ENCODE assay signal across 19 cellular contexts in the genomic region with DNA sequence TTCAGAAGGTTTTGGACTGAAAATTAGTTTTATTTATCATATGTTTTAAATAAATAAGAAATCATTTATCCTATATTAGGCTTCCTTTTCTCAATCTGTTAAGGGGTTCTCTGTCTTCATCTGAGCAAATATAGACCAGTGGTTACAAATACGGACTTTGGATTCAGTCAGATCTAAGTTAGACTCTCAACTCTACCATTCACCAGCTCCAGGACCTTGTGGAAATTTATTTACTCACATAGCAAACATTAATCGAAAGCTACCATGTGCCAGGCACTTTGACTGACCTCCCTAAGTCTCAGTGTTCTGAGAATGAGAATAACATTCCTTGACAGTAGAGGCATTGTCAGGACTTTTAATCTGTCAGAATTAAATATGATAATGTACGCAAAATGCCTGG. TPM values are rescaled to one million over a fixed set of nuclear protein-coding genes. Genes with fewer than 3 reads are reported as not detected.
DNase-seq lines count a peak whose midpoint lies in the region; ATAC-seq and TF ChIP-seq lines count a peak whose summit lies in the region.
"Had no signal": no experiment of that assay in that cellular context is flagged by ENCODE, and none has a peak within 500 bp of the region (broad histone marks: within the 10 kb centered on the region; RNA-seq: fewer than 3 reads in every experiment).

No MANE protein-coding gene starts in this region.

- H3K9ac ChIP-seq in BLaER1 treated with 17β-estradiol and CSF1 and Interleukin-3, amounts not matched to agents 10 nM and 100 nM = no peak overlapping the region
- H3K9ac ChIP-seq in liver (ENCODE audit: low read depth in 1 of 2, low read length in 2 of 2) = no peak overlapping the region

- peak overlapping the region in 8 of 11 experiments; percentile 26 to 86 (median 70); a peak in 15 of 22 replicates for H3K4me2 ChIP-seq in BLaER1 treated with 17β-estradiol and CSF1 and Interleukin-3, amounts not matched to agents 10 nM and 100 nM
- H3K4me2 ChIP-seq in hepatocyte = peak overlapping the region; percentile 5
- H3K4me2 ChIP-seq: GM23338 had no signal

- no peaks in the 10 kb centered on the region for H3K4me1 Mint-ChIP-seq in activated T-helper 17 cell treated with anti-CD3 and anti-CD28 coated beads, Interleukin-2, amount 50 U/mL, for 72 hours
- H3K4me1 Mint-ChIP-seq: GM23338 had no signal

- H3K9me3 Mint-ChIP-seq in activated T-helper 17 cell treated with anti-CD3 and anti-CD28 coated beads, Interleukin-2, amount 50 U/mL, for 72 hours = no peaks in the 10 kb centered on the region
- H3K9me3 Mint-ChIP-seq: GM23338 had no signal

- no peaks in the 10 kb centered on the region for H3K9me2 ChIP-seq in hepatocyte (replicated peaks; ENCODE audit: insufficient read depth)

- H4K20me1 ChIP-seq in BLaER1 treated with 17β-estradiol and CSF1 and Interleukin-3, amounts not matched to agents 10 nM and 100 nM = no peaks in the 10 kb centered on the region
- no peaks in the 10 kb centered on the region for H4K20me1 ChIP-seq in hepatocyte (ENCODE audit: insufficient read depth, poor library complexity, severe bottlenecking)

- 66% methylated on average over 3 of the region's 3 CpGs for WGBS in hepatocyte (ENCODE audit: low lambda C conversion rate, missing lambda C conversion rate)
- WGBS in liver = 34% methylated on average over 3 of the region's 3 CpGs

- peak; percentile 30 for DNase-seq in hepatocyte (ENCODE audit: low spot score)
- DNase-seq in NCI-H2196 (lab: John Stamatoyannopoulos, UW; ENCODE audit: unreplicated experiment) = no peak
- no peak for DNase-seq in D341Med (ENCODE audit: low spot score)
- DNase-seq: 8988T; CD4-positive, CD25-positive, alpha-beta regulatory T cell; CD8-positive, alpha-beta memory T cell; COR-L47; GDM1; HCEC 1CT; IMR-90 had no signal

- H3K4me3 Mint-ChIP-seq in activated T-helper 17 cell treated with anti-CD3 and anti-CD28 coated beads, Interleukin-2, amount 50 U/mL, for 72 hours = no peak overlapping the region
- H3K4me3 Mint-ChIP-seq: CD4-positive, CD25-positive, alpha-beta regulatory T cell; CD8-positive, alpha-beta memory T cell; GM23338 had no signal

- no peaks in the 10 kb centered on the region for H3K36me3 ChIP-seq in BLaER1 treated with 17β-estradiol and CSF1 and Interleukin-3, amounts not matched to agents 10 nM and 100 nM
- no peaks in the 10 kb centered on the region for H3K36me3 ChIP-seq in hepatocyte (replicated peaks; ENCODE audit: insufficient read depth, low read depth)
- no peaks in the 10 kb centered on the region for H3K36me3 ChIP-seq in liver (ENCODE audit: control insufficient read depth in 4 of 4, insufficient read depth in 3 of 4, low read depth in 1 of 4, low read length in 3 of 4)

- peak; percentile 41 to 50 for TF ChIP-seq RAD21 in liver (IDR thresholded peaks at IDR 0.05)

- H3K9me3 ChIP-seq in BLaER1 treated with 17β-estradiol and CSF1 and Interleukin-3, amounts not matched to agents 10 nM and 100 nM (replicated peaks in 1 of 11) = peaks cover 0 to 12% (median 0%) of the 10 kb centered on the region in 11 experiments; a peak in 3 of 22 replicates
- no peaks in the 10 kb centered on the region for H3K9me3 ChIP-seq in hepatocyte (ENCODE audit: low read depth)
- H3K9me3 ChIP-seq in liver (ENCODE audit: control insufficient read depth in 4 of 4, low read length in 3 of 4) = no peaks in the 10 kb centered on the region

- no peak overlapping the region for H3K4me3 ChIP-seq in BLaER1 treated with 17β-estradiol and CSF1 and Interleukin-3, amounts not matched to agents 10 nM and 100 nM
- H3K4me3 ChIP-seq in hepatocyte (no peak overlapping the region), liver (ENCODE audit: low read depth in 1 of 3, low read length in 3 of 3) (no peak overlapping the region)
- H3K4me3 ChIP-seq: GM23338 had no signal

- no peak overlapping the region for H2AFZ ChIP-seq in hepatocyte
- H2AFZ ChIP-seq: GM23338 had no signal

- H3K4me1 ChIP-seq in BLaER1 treated with 17β-estradiol and CSF1 and Interleukin-3, amounts not matched to agents 10 nM and 100 nM = peaks cover 22 to 90% (median 61%) of the 10 kb centered on the region in 10 experiments; a peak in 19 of 20 replicates
- H3K4me1 ChIP-seq in hepatocyte (ENCODE audit: insufficient read depth) (no peaks in the 10 kb centered on the region), liver (ENCODE audit: control insufficient read depth in 4 of 4, insufficient read depth in 4 of 4, low read length in 3 of 4) (peaks cover 7 to 9% (median 8%) of the 10 kb centered on the region in 4 donors)

- H3K27me3 ChIP-seq in BLaER1 treated with 17β-estradiol and CSF1 and Interleukin-3, amounts not matched to agents 10 nM and 100 nM = no peaks in the 10 kb centered on the region
- H3K27me3 ChIP-seq in hepatocyte (no peaks in the 10 kb centered on the region), liver (ENCODE audit: control insufficient read depth in 4 of 4, insufficient read depth in 4 of 4, low read length in 3 of 4) (no peaks in the 10 kb centered on the region)

- peaks cover 30% of the 10 kb centered on the region for H3K27me3 Mint-ChIP-seq in activated T-helper 17 cell treated with anti-CD3 and anti-CD28 coated beads, Interleukin-2, amount 50 U/mL, for 72 hours

- H3K79me2 ChIP-seq in hepatocyte = no peaks in the 10 kb centered on the region

- peak overlapping the region in 5 of 11 experiments; percentile 52 to 66 (median 58); a peak in 9 of 22 replicates for H3K27ac ChIP-seq in BLaER1 treated with 17β-estradiol and CSF1 and Interleukin-3, amounts not matched to agents 10 nM and 100 nM
- H3K27ac ChIP-seq in hepatocyte = no peak overlapping the region
- H3K27ac ChIP-seq in liver (ENCODE audit: low read depth in 1 of 2, low read length in 2 of 2) = no peak overlapping the region
- H3K27ac ChIP-seq: HL-60 had no signal

- TF ChIP-seq CTCF in hepatocyte (IDR thresholded peaks at IDR 0.05; ENCODE audit: poor library complexity) = no peak
- TF ChIP-seq CTCF in liver (IDR thresholded peaks at IDR 0.05; ENCODE audit: low read depth, low read length, missing input control) = no peak

- H3K27ac Mint-ChIP-seq in activated T-helper 17 cell treated with anti-CD3 and anti-CD28 coated beads, Interleukin-2, amount 50 U/mL, for 72 hours = no peak overlapping the region
- H3K27ac Mint-ChIP-seq: CD4-positive, CD25-positive, alpha-beta regulatory T cell; CD8-positive, alpha-beta memory T cell; GM23338 had no signal

- ATAC-seq in GM18873 (IDR thresholded peaks at IDR 0.05; ENCODE audit: low FRiP score, unreplicated experiment) = no peak
- ATAC-seq in activated T-helper 17 cell treated with anti-CD3 and anti-CD28 coated beads, Interleukin-2, amount 50 U/mL, for 72 hours (replicated peaks) = no peak
- ATAC-seq: GM23338 had no signal

- no peaks in the 10 kb centered on the region for H3K36me3 Mint-ChIP-seq in activated T-helper 17 cell treated with anti-CD3 and anti-CD28 coated beads, Interleukin-2, amount 50 U/mL, for 72 hours (ENCODE audit: low read depth)
- H3K36me3 Mint-ChIP-seq: CD4-positive, CD25-positive, alpha-beta regulatory T cell had no signal

TF ChIP-seq in liver, 16 proteins besides CTCF, POLR2A, EP300 and RAD21 (continues in another document):
- TF ChIP-seq, protein P1, sequence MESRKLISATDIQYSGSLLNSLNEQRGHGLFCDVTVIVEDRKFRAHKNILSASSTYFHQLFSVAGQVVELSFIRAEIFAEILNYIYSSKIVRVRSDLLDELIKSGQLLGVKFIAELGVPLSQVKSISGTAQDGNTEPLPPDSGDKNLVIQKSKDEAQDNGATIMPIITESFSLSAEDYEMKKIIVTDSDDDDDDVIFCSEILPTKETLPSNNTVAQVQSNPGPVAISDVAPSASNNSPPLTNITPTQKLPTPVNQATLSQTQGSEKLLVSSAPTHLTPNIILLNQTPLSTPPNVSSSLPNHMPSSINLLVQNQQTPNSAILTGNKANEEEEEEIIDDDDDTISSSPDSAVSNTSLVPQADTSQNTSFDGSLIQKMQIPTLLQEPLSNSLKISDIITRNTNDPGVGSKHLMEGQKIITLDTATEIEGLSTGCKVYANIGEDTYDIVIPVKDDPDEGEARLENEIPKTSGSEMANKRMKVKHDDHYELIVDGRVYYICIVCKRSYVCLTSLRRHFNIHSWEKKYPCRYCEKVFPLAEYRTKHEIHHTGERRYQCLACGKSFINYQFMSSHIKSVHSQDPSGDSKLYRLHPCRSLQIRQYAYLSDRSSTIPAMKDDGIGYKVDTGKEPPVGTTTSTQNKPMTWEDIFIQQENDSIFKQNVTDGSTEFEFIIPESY (IDR thresholded peaks at IDR 0.05) = peak; percentile 67
- peak; percentile 85 for TF ChIP-seq MAX (IDR thresholded peaks at IDR 0.05)
- peak; percentile 75 for TF ChIP-seq SP1 (IDR thresholded peaks at IDR 0.05)
- peak; percentile 76 for TF ChIP-seq FOXA2 (IDR thresholded peaks at IDR 0.05)
- TF ChIP-seq GABPA (IDR thresholded peaks at IDR 0.05 in 1 of 2, conservative IDR thresholded peaks at IDR 0.05 in 1 of 2) = no peak

RNA-seq across cellular contexts. Expression of gene KCNK10, which starts 22.3 kb away (rescaled TPM):
- total RNA-seq in hepatocyte = 1.5 and 1.6 TPM in 2 replicates
- polyA plus RNA-seq in hepatocyte = 0.41 and 1.7 TPM in 2 replicates
- total RNA-seq in liver = under 1 TPM in 1 of 2 donors, not detected in 1; 0.05 TPM
- polyA plus RNA-seq in liver = not detected
- not detected for total RNA-seq in activated T-helper 17 cell treated with anti-CD3 and anti-CD28 coated beads, Interleukin-2, amount 50 U/mL, for 72 hours
- total RNA-seq: A673; CD4-positive, CD25-positive, alpha-beta regulatory T cell; CD8-positive, alpha-beta memory T cell; HT1080; IMR-90 had no signal
- polyA plus RNA-seq: AG04450; CD4-positive, CD25-positive, alpha-beta regulatory T cell; CD8-positive, alpha-beta memory T cell; IMR-90 had no signal
